15 cellular contexts compared by ENCODE assay signal in genomic region chr4:93827272-93827947, GRCh38. TPM values are rescaled to one million over a fixed set of nuclear protein-coding genes. Genes with fewer than 3 reads are reported as not detected.
DNase-seq lines count a peak whose midpoint lies in the region; ATAC-seq and TF ChIP-seq lines count a peak whose summit lies in the region.
"Had no signal": no experiment of that assay in that cellular context is flagged by ENCODE, and none has a peak within 500 bp of the region (broad histone marks: within the 10 kb centered on the region; RNA-seq: fewer than 3 reads in every experiment).

No MANE protein-coding gene starts in this region.

- CTCF ChIA-PET in activated B cell treated with CpG ODN at 0.5 μM for 24 hours (lab: Charles Lee): no interaction called here

- H3K27ac Mint-ChIP-seq in T-helper 1 cell treated with Interleukin-12 subunit alpha and Interleukin-12 subunit beta and Interleukin-4 antibody, amounts not matched to agents 30 μg/mL and 1 μg/mL, for 36 hours: peak overlapping the region; percentile 26
- H3K27ac Mint-ChIP-seq in activated B cell treated with CpG ODN at 0.5 μM for 24 hours: no peak overlapping the region
- H3K27ac Mint-ChIP-seq in stimulated activated memory B cell treated with anti-CD40 and anti-IgM and Interleukin-4, amounts not matched to agents 10 μg/mL and 1 μg/mL and 100 μg/mL, for 72 hours: no peak overlapping the region

- H3K4me1 Mint-ChIP-seq in T-helper 1 cell treated with Interleukin-12 subunit alpha and Interleukin-12 subunit beta and Interleukin-4 antibody, amounts not matched to agents 30 μg/mL and 1 μg/mL, for 36 hours (ENCODE audit: low read depth): peaks cover 4% of the 10 kb centered on the region
- H3K4me1 Mint-ChIP-seq in activated B cell treated with CpG ODN at 0.5 μM for 24 hours: peaks cover 11% of the 10 kb centered on the region
- H3K4me1 Mint-ChIP-seq in stimulated activated memory B cell treated with anti-CD40 and anti-IgM and Interleukin-4, amounts not matched to agents 10 μg/mL and 1 μg/mL and 100 μg/mL, for 72 hours: peaks cover 21% of the 10 kb centered on the region

- no peak for DNase-seq in T-helper 1 cell
- no peak for DNase-seq in activated B cell treated with CpG ODN at 0.5 μM for 24 hours
- no peak for DNase-seq in activated CD4-positive, alpha-beta T cell treated with anti-CD3 and anti-CD28 coated beads for 4 hours
- DNase-seq: anterior cingulate cortex, DND-41, kidney, NCI-H1694, PC-3 had no signal

- H3K27me3 Mint-ChIP-seq in T-helper 1 cell treated with Interleukin-12 subunit alpha and Interleukin-12 subunit beta and Interleukin-4 antibody, amounts not matched to agents 30 μg/mL and 1 μg/mL, for 36 hours (ENCODE audit: low read depth): peaks cover 66% of the 10 kb centered on the region
- peaks cover 62% of the 10 kb centered on the region for H3K27me3 Mint-ChIP-seq in activated B cell treated with CpG ODN at 0.5 μM for 24 hours
- H3K27me3 Mint-ChIP-seq in stimulated activated memory B cell treated with anti-CD40 and anti-IgM and Interleukin-4, amounts not matched to agents 10 μg/mL and 1 μg/mL and 100 μg/mL, for 72 hours: peaks cover 74% of the 10 kb centered on the region

- ATAC-seq in activated B cell treated with CpG ODN at 0.5 μM for 24 hours (ENCODE audit: low read depth): no peak
- ATAC-seq in stimulated activated memory B cell treated with anti-CD40 and anti-IgM and Interleukin-4, amounts not matched to agents 10 μg/mL and 1 μg/mL and 100 μg/mL, for 72 hours: no peak
- no peak for ATAC-seq in GM19395 (IDR thresholded peaks at IDR 0.05; ENCODE audit: unreplicated experiment)
- ATAC-seq in HG02798 (IDR thresholded peaks at IDR 0.05; ENCODE audit: poor library complexity, unreplicated experiment): no peak

- H3K9me3 ChIP-seq in iPS-18c (ENCODE audit: control insufficient read depth, insufficient read depth, low read length): no peaks in the 10 kb centered on the region

- POLR2A ChIA-PET in activated B cell treated with CpG ODN at 0.5 μM for 24 hours (lab: Charles Lee): no interaction called here

- H3K4me3 ChIP-seq in iPS-18c (ENCODE audit: insufficient read depth, low read depth, low read length): peak overlapping the region; percentile 67

- intact Hi-C loops in activated B cell treated with CpG ODN at 0.5 μM for 24 hours (cut with micrococcal nuclease): no loop called here

- H3K9me3 Mint-ChIP-seq in T-helper 1 cell treated with Interleukin-12 subunit alpha and Interleukin-12 subunit beta and Interleukin-4 antibody, amounts not matched to agents 30 μg/mL and 1 μg/mL, for 36 hours: peaks cover 4% of the 10 kb centered on the region
- H3K9me3 Mint-ChIP-seq in activated B cell treated with CpG ODN at 0.5 μM for 24 hours: no peaks in the 10 kb centered on the region
- H3K9me3 Mint-ChIP-seq in stimulated activated memory B cell treated with anti-CD40 and anti-IgM and Interleukin-4, amounts not matched to agents 10 μg/mL and 1 μg/mL and 100 μg/mL, for 72 hours: no peaks in the 10 kb centered on the region

- peaks cover 3% of the 10 kb centered on the region for H3K36me3 Mint-ChIP-seq in T-helper 1 cell treated with Interleukin-12 subunit alpha and Interleukin-12 subunit beta and Interleukin-4 antibody, amounts not matched to agents 30 μg/mL and 1 μg/mL, for 36 hours (ENCODE audit: low read depth)
- H3K36me3 Mint-ChIP-seq in activated B cell treated with CpG ODN at 0.5 μM for 24 hours (ENCODE audit: low read depth): no peaks in the 10 kb centered on the region
- no peaks in the 10 kb centered on the region for H3K36me3 Mint-ChIP-seq in stimulated activated memory B cell treated with anti-CD40 and anti-IgM and Interleukin-4, amounts not matched to agents 10 μg/mL and 1 μg/mL and 100 μg/mL, for 72 hours

- no peak overlapping the region for H3K4me3 Mint-ChIP-seq in T-helper 1 cell treated with Interleukin-12 subunit alpha and Interleukin-12 subunit beta and Interleukin-4 antibody, amounts not matched to agents 30 μg/mL and 1 μg/mL, for 36 hours
- peak overlapping the region; percentile 50 for H3K4me3 Mint-ChIP-seq in activated B cell treated with CpG ODN at 0.5 μM for 24 hours
- H3K4me3 Mint-ChIP-seq in stimulated activated memory B cell treated with anti-CD40 and anti-IgM and Interleukin-4, amounts not matched to agents 10 μg/mL and 1 μg/mL and 100 μg/mL, for 72 hours: peak overlapping the region; percentile 74

- no peak for TF ChIP-seq CTCF in activated B cell treated with CpG ODN at 0.5 μM for 24 hours (IDR thresholded peaks at IDR 0.05)

RNA-seq across cellular contexts. Expression of gene ATOH1, which starts 1.1 kb away (rescaled TPM):
- not detected in 2 replicates for total RNA-seq in activated B cell treated with CpG ODN at 0.5 μM for 24 hours
- total RNA-seq: epithelial cell of proximal tubule, kidney, omental fat pad, PC-3 had no signal
